8 cellular contexts compared by ENCODE assay signal in genomic region chr1:19250629-19251304, GRCh38. TPM values are rescaled to one million over a fixed set of nuclear protein-coding genes. Genes with fewer than 3 reads are reported as not detected.
DNase-seq lines count a peak whose midpoint lies in the region; ATAC-seq and TF ChIP-seq lines count a peak whose summit lies in the region.

No MANE protein-coding gene starts in this region.

- H3K4me2 ChIP-seq in BLaER1 (peak overlapping the region; percentile 89), IMR-90 (ENCODE audit: low read depth, low read length) (peak overlapping the region; percentile 93)

- H3K4me1 ChIP-seq in BLaER1 (peaks cover 33% of the 10 kb centered on the region), IMR-90 (ENCODE audit: control insufficient read depth, insufficient read depth, low read length) (0 out of 2 replicates have a peak, but pooled peaks cover 2% of the 10 kb centered on the region), mucosa of rectum (ENCODE audit: control insufficient read depth in 2 of 2, insufficient read depth in 2 of 2, low read length in 2 of 2) (peaks cover 14 to 17% of the 10 kb centered on the region in 2 donors)

- H3K27ac Mint-ChIP-seq in MCF 10A (ENCODE audit: low read depth, unreplicated experiment): peak overlapping the region; percentile 85

- BruUV-seq in IMR-90 (replicated peaks; lab: Mats Ljungman, UMichigan) (TSS peak; percentile 75), MCF 10A (replicated peaks; lab: Mats Ljungman, UMichigan) (TSS peak; percentile 77)

- H2BK5ac ChIP-seq in IMR-90 (ENCODE audit: low read depth, low read length, poor library complexity, severe bottlenecking): no peak overlapping the region

- peak overlapping the region; percentile 96 to 99 for H4K8ac ChIP-seq in IMR-90 (ENCODE audit: low read depth in 2 of 2, low read length in 2 of 2)

- H3K4me1 Mint-ChIP-seq in MCF 10A (ENCODE audit: insufficient read depth, unreplicated experiment): peaks cover 11% of the 10 kb centered on the region

- ATAC-seq in IMR-90 (ENCODE audit: low read depth) (no peak), HG02840 (IDR thresholded peaks at IDR 0.05; ENCODE audit: low FRiP score, unreplicated experiment) (no peak), HG02763 (IDR thresholded peaks at IDR 0.05; ENCODE audit: unreplicated experiment) (no peak)

- peak overlapping the region; percentile 94 for H3K4me3 ChIP-seq in BLaER1
- peak overlapping the region; percentile 87 for H3K4me3 ChIP-seq in IMR-90 (ENCODE audit: insufficient read depth, low read depth, low read length)
- H3K4me3 ChIP-seq in mucosa of rectum (ENCODE audit: low read length in 2 of 2): peak overlapping the region; percentile 99

- POLR2A ChIA-PET in IMR-90 (lab: Charles Lee; ENCODE audit: unreplicated experiment) (no interaction called here), MCF 10A (lab: Yijun Ruan, JAX) (interaction anchor here (0.6 to 2.9 kb wide), 15 partner anchors 10 to 395 kb away, joined by 3 to 24 read pairs (median 4); partner anchors contain the start of genes AKR7A2, SLC66A1 and UBR4)

- no peaks in the 10 kb centered on the region for H3K9me3 ChIP-seq in BLaER1
- H3K9me3 ChIP-seq in IMR-90 (ENCODE audit: control insufficient read depth, insufficient read depth, low read length): no peaks in the 10 kb centered on the region
- H3K9me3 ChIP-seq in mucosa of rectum (ENCODE audit: control insufficient read depth in 2 of 2, low read length in 2 of 2): no peaks in the 10 kb centered on the region

- TF ChIP-seq RAD21 in IMR-90 (IDR thresholded peaks at IDR 0.05; ENCODE audit: low read length): no peak

- peak overlapping the region; percentile 92 for H3K56ac ChIP-seq in IMR-90 (ENCODE audit: extremely low read depth, insufficient read depth, low read length)

- peaks cover 34 to 66% of the 10 kb centered on the region in 2 experiments for H3K79me1 ChIP-seq in IMR-90 (ENCODE audit: low read depth in 1 of 2, low read length in 2 of 2)

- H3K4me3 Mint-ChIP-seq in MCF 10A (ENCODE audit: unreplicated experiment): peak overlapping the region; percentile 95

- H4K5ac ChIP-seq in IMR-90 (ENCODE audit: low read depth, low read length): peak overlapping the region; percentile 99; the same call in 1 of the 2 replicates

- H3K36me3 ChIP-seq in BLaER1 (peaks cover 48% of the 10 kb centered on the region), IMR-90 (ENCODE audit: control insufficient read depth, insufficient read depth, low read length) (peaks cover 7% of the 10 kb centered on the region), mucosa of rectum (ENCODE audit: control insufficient read depth in 2 of 2, insufficient read depth in 2 of 2, low read length in 2 of 2) (peaks cover 2 to 3% of the 10 kb centered on the region in 2 donors)

- 0 out of 2 replicates have a peak overlapping the region, but pooled peaks have one; percentile 90 for H3K14ac ChIP-seq in IMR-90 (replicated peaks; ENCODE audit: low read depth, low read length)

- peak overlapping the region; percentile 94 for H2AK9ac ChIP-seq in IMR-90 (replicated peaks; ENCODE audit: low read depth, low read length, poor library complexity)

- dilution Hi-C loops in IMR-90 (cut with HindIII; ENCODE audit: low sequenced_read_pairs, unreplicated experiment): no loop called here

- peak overlapping the region; percentile 97 for H3K9ac ChIP-seq in BLaER1
- H3K9ac ChIP-seq in IMR-90 (ENCODE audit: low read depth, low read length): peak overlapping the region; percentile 99
- H3K9ac ChIP-seq in mucosa of rectum (ENCODE audit: low read depth in 1 of 2, low read length in 2 of 2): peak overlapping the region; percentile 89 to 90

- H3K9me3 Mint-ChIP-seq in MCF 10A (ENCODE audit: unreplicated experiment): no peaks in the 10 kb centered on the region

- H3K27ac ChIP-seq in BLaER1: peak overlapping the region; percentile 98
- peak overlapping the region; percentile 96 for H3K27ac ChIP-seq in IMR-90 (ENCODE audit: insufficient read depth, low read length)
- H3K27ac ChIP-seq in mucosa of rectum (ENCODE audit: low read depth in 2 of 2, low read length in 2 of 2): peak overlapping the region in 1 of 2 donors; percentile 95

- no peak overlapping the region for H2BK20ac ChIP-seq in IMR-90 (ENCODE audit: low read depth, low read length)

- in situ Hi-C loops in IMR-90 (cut with MboI; ENCODE audit: low sequenced_read_pairs): loop anchor here (5.0 kb wide), 1 partner anchor 402 kb away; no protein-coding TSS in a partner anchor

- DNase-seq in IMR-90 (no peak), MCF 10A (ENCODE audit: unreplicated experiment) (no peak), SHP77 (lab: John Stamatoyannopoulos, UW) (no peak), SW 1271 (lab: John Stamatoyannopoulos, UW) (no peak)

- no peak for TF ChIP-seq POLR2A in IMR-90 (IDR thresholded peaks at IDR 0.05; ENCODE audit: low read depth, low read length)

- H3K9me1 ChIP-seq in IMR-90 (ENCODE audit: insufficient read depth, low read length): peaks cover 6% of the 10 kb centered on the region

- CTCF ChIA-PET in IMR-90 (lab: Yijun Ruan, JAX): interaction anchor here (0.6 to 1.1 kb wide), 2 partner anchors 10 to 150 kb away, joined by 3 to 4 read pairs; no protein-coding TSS in a partner anchor
- CTCF ChIA-PET in MCF 10A (lab: Yijun Ruan, JAX): interaction anchor here (0.6 to 1.3 kb wide), 7 partner anchors 9 to 424 kb away, joined by 3 to 6 read pairs (median 3); no protein-coding TSS in a partner anchor

- no peak overlapping the region for H2BK15ac ChIP-seq in IMR-90 (ENCODE audit: low read depth, low read length)

- TF ChIP-seq CTCF in IMR-90 (conservative IDR thresholded peaks at IDR 0.05; ENCODE audit: low read depth, low read length): no peak
- no peak for TF ChIP-seq CTCF in MCF 10A (IDR thresholded peaks at IDR 0.05; ENCODE audit: unreplicated experiment)

- peak overlapping the region; percentile 87; the same call in 1 of the 2 replicates for H3K4ac ChIP-seq in IMR-90 (ENCODE audit: low read depth, low read length)

- H2BK120ac ChIP-seq in IMR-90 (ENCODE audit: low read depth, low read length): no peak overlapping the region

- H4K91ac ChIP-seq in IMR-90 (ENCODE audit: insufficient read depth, low read depth, low read length): peak overlapping the region; percentile 97

- H4K20me1 ChIP-seq in BLaER1 (peaks cover 65% of the 10 kb centered on the region), IMR-90 (ENCODE audit: insufficient read depth, low read length) (peaks cover 19% of the 10 kb centered on the region)

- intact Hi-C loops in IMR-90 (cut with micrococcal nuclease) (loop anchor here (5.0 kb wide), 2 partner anchors 62 to 402 kb away; partner anchors contain the start of genes AKR7A2 and SLC66A1), MCF 10A (cut with micrococcal nuclease) (loop anchor here (2.0 kb wide), 1 partner anchor 402 kb away; no protein-coding TSS in a partner anchor)

- no peaks in the 10 kb centered on the region for H3K27me3 Mint-ChIP-seq in MCF 10A (ENCODE audit: insufficient read depth, unreplicated experiment)

- H3K23ac ChIP-seq in IMR-90 (ENCODE audit: low read depth, low read length): 0 out of 2 replicates have a peak overlapping the region, but pooled peaks have one; percentile 72

- H3K27me3 ChIP-seq in BLaER1 (no peaks in the 10 kb centered on the region), IMR-90 (ENCODE audit: control insufficient read depth, insufficient read depth, low read length) (no peaks in the 10 kb centered on the region), mucosa of rectum (ENCODE audit: control insufficient read depth in 2 of 2, insufficient read depth in 2 of 2, low read length in 2 of 2) (no peaks in the 10 kb centered on the region)

- H2AFZ ChIP-seq in IMR-90 (replicated peaks; ENCODE audit: low read length, poor library complexity): peak overlapping the region; percentile 100

- H3K18ac ChIP-seq in IMR-90 (ENCODE audit: low read depth, low read length): no peak overlapping the region

- peaks cover 11% of the 10 kb centered on the region for H3K36me3 Mint-ChIP-seq in MCF 10A (ENCODE audit: insufficient read depth, unreplicated experiment)

- 0% methylated on average over 2 of the region's 14 CpGs; no CpG with 5 or more reads in 1 of the 2 experiments for WGBS in IMR-90 (ENCODE audit: extremely low coverage in 2 of 2, insufficient read length in 1 of 2), 2 experiments

- peak overlapping the region; percentile 53; the same call in 1 of the 2 replicates for H2AK5ac ChIP-seq in IMR-90 (ENCODE audit: low read depth, low read length)

TF ChIP-seq in IMR-90, 13 proteins besides CTCF, POLR2A, EP300 and RAD21:
- TF ChIP-seq SMC3 (IDR thresholded peaks at IDR 0.05; ENCODE audit: low read depth, low read length): no peak
- TF ChIP-seq RFX5 (IDR thresholded peaks at IDR 0.05; ENCODE audit: low read depth, low read length): no peak
- TF ChIP-seq CEBPB (IDR thresholded peaks at IDR 0.05; ENCODE audit: low read depth, low read length): no peak
- no peak for TF ChIP-seq ELK1 (IDR thresholded peaks at IDR 0.05; ENCODE audit: borderline replicate concordance, low read depth, low read length)
TF ChIP-seq in IMR-90: peak in this region for 0.

RNA-seq across cellular contexts. Expression of gene EMC1, which starts 0.6 kb away (rescaled TPM):
- total RNA-seq in IMR-90 (2012; rRNA removed) (55.3 and 65.4 TPM in 2 replicates), MCF 10A (2022) (75.9 and 77.2 TPM in 2 replicates)
- 114 and 128 TPM in 2 replicates for polyA plus RNA-seq in IMR-90 (2012; rRNA removed)
- polyA plus RNA-seq in IMR-90 (2012; cell fraction: cytosol; rRNA removed): 51.9 and 111 TPM in 2 replicates
- 73.9 and 136 TPM in 2 replicates for polyA plus RNA-seq in IMR-90 (2012; cell fraction: nucleus; rRNA removed; ENCODE audit: low replicate concordance)

RNA-seq across cellular contexts. Expression of gene MRTO4, which starts 0.8 kb away (rescaled TPM):
- total RNA-seq in IMR-90 (2012; rRNA removed) (58.0 and 58.1 TPM in 2 replicates), MCF 10A (2022) (37.3 and 46.0 TPM in 2 replicates)
- 48.0 and 48.7 TPM in 2 replicates for polyA plus RNA-seq in IMR-90 (2012; rRNA removed)
- polyA plus RNA-seq in IMR-90 (2012; cell fraction: cytosol; rRNA removed): 26.7 and 39.2 TPM in 2 replicates
- polyA plus RNA-seq in IMR-90 (2012; cell fraction: nucleus; rRNA removed; ENCODE audit: low replicate concordance): 25.3 and 25.6 TPM in 2 replicates

RNA-seq across cellular contexts. Expression of gene AKR7A3, which starts 37.8 kb away (rescaled TPM):
- total RNA-seq in IMR-90 (2012; rRNA removed): under 0.01 and 0.18 TPM in 2 replicates
- polyA plus RNA-seq in IMR-90 (2012; rRNA removed): 0.62 and 0.66 TPM in 2 replicates
- 0.11 and 0.36 TPM in 2 replicates for polyA plus RNA-seq in IMR-90 (2012; cell fraction: cytosol; rRNA removed)
- polyA plus RNA-seq in IMR-90 (2012; cell fraction: nucleus; rRNA removed; ENCODE audit: low replicate concordance): 5.2 and 12.1 TPM in 2 replicates
- total RNA-seq in MCF 10A (2022): 0.40 and 0.69 TPM in 2 replicates

RNA-seq across cellular contexts. Expression of gene UBR4, which starts 40.7 kb away (rescaled TPM):
- 77.8 and 87.8 TPM in 2 replicates for total RNA-seq in IMR-90 (2012; rRNA removed)
- polyA plus RNA-seq in IMR-90 (2012; rRNA removed): 102 and 121 TPM in 2 replicates
- 49.4 and 55.4 TPM in 2 replicates for polyA plus RNA-seq in IMR-90 (2012; cell fraction: cytosol; rRNA removed)
- 472 and 498 TPM in 2 replicates for polyA plus RNA-seq in IMR-90 (2012; cell fraction: nucleus; rRNA removed; ENCODE audit: low replicate concordance)
- 154 and 181 TPM in 2 replicates for total RNA-seq in MCF 10A (2022)
